ENCODE assay signal across 8 cellular contexts in the genomic region with DNA sequence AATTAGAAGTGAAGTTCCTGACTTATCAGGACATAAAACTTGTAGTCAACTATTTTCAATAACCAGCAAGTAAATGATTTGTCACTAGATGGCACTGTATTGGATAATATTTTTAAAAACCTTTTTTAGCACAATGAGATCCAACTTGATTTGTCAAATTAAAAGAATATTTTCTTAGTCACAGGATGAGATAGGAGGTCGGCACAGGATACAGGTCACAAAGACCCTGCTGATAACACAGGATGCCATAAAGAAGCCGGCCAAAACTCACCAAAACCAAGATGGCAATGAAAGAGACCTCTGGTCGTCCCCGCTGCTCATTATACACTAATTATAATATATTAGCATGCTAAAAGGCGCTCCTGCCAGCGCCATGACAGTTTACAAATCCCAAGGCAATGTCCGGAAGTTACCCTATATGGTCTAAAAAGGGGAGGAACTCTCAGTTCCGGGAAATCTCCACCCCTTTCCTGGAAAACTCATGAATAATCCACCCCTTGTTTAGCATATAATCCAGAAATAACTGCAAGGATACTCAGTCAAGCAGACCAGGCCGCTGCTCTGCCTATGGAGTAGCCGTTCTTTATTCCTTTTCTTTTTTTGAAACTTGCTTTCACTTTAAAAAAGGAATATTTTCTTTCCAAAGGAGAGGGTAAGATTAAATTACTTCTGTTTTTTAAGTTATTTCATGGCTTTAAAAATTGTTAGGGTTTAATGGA.
DNase-seq lines count a peak whose midpoint lies in the region; ATAC-seq, FAIRE-seq and TF ChIP-seq lines count a peak whose summit lies in the region.

No MANE protein-coding gene starts in this region.

- ATAC-seq in pancreas = peak; percentile 71 to 83 (median 78)

- H3K36me3 ChIP-seq in HEK293 (ENCODE audit: control insufficient read depth in 2 of 2, insufficient read depth in 1 of 2, low read length in 2 of 2) = no peaks in the 10 kb centered on the region
- peaks cover 0 to 4% (median 0%) of the 10 kb centered on the region in 3 donors for H3K36me3 ChIP-seq in esophagus squamous epithelium
- no peaks in the 10 kb centered on the region for H3K36me3 ChIP-seq in pancreas

- no peaks in the 10 kb centered on the region; the same call in 1 of the 2 replicates for H3K4me1 ChIP-seq in HEK293 (ENCODE audit: control insufficient read depth, insufficient read depth, low read length)
- H3K4me1 ChIP-seq in esophagus squamous epithelium = peaks cover 0 to 78% (median 37%) of the 10 kb centered on the region in 3 donors
- peaks cover 7 to 35% (median 15%) of the 10 kb centered on the region in 3 donors for H3K4me1 ChIP-seq in pancreas

- intact Hi-C loops in esophagus squamous epithelium (cut with DNase I) (no loop called here), pancreas (cut with DNase I) (no loop called here)

- POLR2A ChIA-PET in HEK293 (lab: Yijun Ruan, JAX) = no interaction called here

- TF ChIP-seq CTCF in HEK293 (tag by site-specific recombination; IDR thresholded peaks at IDR 0.05) (no peak), esophagus squamous epithelium (IDR thresholded peaks at IDR 0.05) (peak in 4 of 6 experiments; percentile 31 to 51 (median 40)), pancreas (IDR thresholded peaks at IDR 0.05) (peak in 3 of 4 donors; percentile 6 to 20 (median 10))

- peak; percentile 55 to 60 for DNase-seq in AML-193 (lab: John Stamatoyannopoulos, UW)
- peak; percentile 32 for DNase-seq in SW480 (ENCODE audit: low spot score)
- no peak for DNase-seq in esophagus squamous epithelium (lab: John Stamatoyannopoulos, UW)
- peak in 4 of 6 donors; percentile 68 to 86 (median 78) for DNase-seq in pancreas
- DNase-seq in superior temporal gyrus (ENCODE audit: extremely low spot score) = no peak
- DNase-seq in SHP77 (lab: John Stamatoyannopoulos, UW) = no peak
- DNase-seq in DMS79 treated with DMSO at 0.1 percent for 48 hours (lab: John Stamatoyannopoulos, UW) = no peak

- CTCF ChIA-PET in HEK293 (lab: Yijun Ruan, JAX) = interaction anchor here (0.7 to 1.3 kb wide), 8 partner anchors 10 to 441 kb away, joined by 3 read pairs; no protein-coding TSS in a partner anchor

- FAIRE-seq in pancreas (lab: Jason Lieb, UNC) = peak; percentile 78

- 28 to 35% methylated on average over 10 of the region's 10 CpGs for WGBS in esophagus squamous epithelium, 2 donors
- WGBS in pancreas, 2 donors = 20 to 29% methylated on average over 10 of the region's 10 CpGs

- no peak for TF ChIP-seq POLR2A in esophagus squamous epithelium (IDR thresholded peaks at IDR 0.05)

- no peaks in the 10 kb centered on the region for H3K9me3 ChIP-seq in HEK293 (ENCODE audit: control insufficient read depth, insufficient read depth, low read depth, low read length)
- no peaks in the 10 kb centered on the region for H3K9me3 ChIP-seq in esophagus squamous epithelium
- no peaks in the 10 kb centered on the region for H3K9me3 ChIP-seq in pancreas

- H3K27ac ChIP-seq in HEK293 (ENCODE audit: extremely low read depth, low read depth, low read length) = no peak overlapping the region
- H3K27ac ChIP-seq in esophagus squamous epithelium = peak overlapping the region; percentile 33 to 71 (median 61)
- peak overlapping the region in 3 of 4 donors; percentile 3 to 85 (median 73) for H3K27ac ChIP-seq in pancreas

- H3K4me3 ChIP-seq in HEK293 (ENCODE audit: low read depth, low read length) (no peak overlapping the region), esophagus squamous epithelium (peak overlapping the region in 2 of 4 donors; percentile 3 to 45), pancreas (peak overlapping the region in 1 of 4 donors; percentile 31)

- no peaks in the 10 kb centered on the region for H3K27me3 ChIP-seq in esophagus squamous epithelium
- H3K27me3 ChIP-seq in pancreas = no peaks in the 10 kb centered on the region

TF ChIP-seq in HEK293, 187 proteins besides CTCF, POLR2A, EP300 and RAD21:
- TF ChIP-seq ZNF23 (tag by site-specific recombination; IDR thresholded peaks at IDR 0.05; ENCODE audit: borderline replicate concordance) = no peak
- peak; percentile 20; the same call in 1 of the 2 replicates for TF ChIP-seq ZNF654 (tag by site-specific recombination; IDR thresholded peaks at IDR 0.05; ENCODE audit: low read depth)
TF ChIP-seq in HEK293: peak in this region for 1.

Comparison
In these comparisons a context has a peak if more than half of its experiments do, and no peak if none do; other contexts are left out.
1. DNase-seq: peak in AML-193 (2 of 2), SW480 (single experiment) and pancreas (4 of 6); none in esophagus squamous epithelium (single experiment), superior temporal gyrus (single experiment), SHP77 (0 of 2) and DMS79 treated with DMSO at 0.1 percent for 48 hours (single experiment).